Comparison of ENCODE assay signal across 31 cellular contexts in genomic region chr19:54692294-54692615, GRCh38. TPM values are rescaled to one million over a fixed set of nuclear protein-coding genes. Genes with fewer than 3 reads are reported as not detected.
"Had no signal": no experiment of that assay in that cellular context is flagged by ENCODE, and none has a peak within 500 bp of the region (broad histone marks: within the 10 kb centered on the region; RNA-seq: fewer than 3 reads in every experiment).

No MANE protein-coding gene starts in this region.

- H3K4me3 ChIP-seq: stomach, suprapubic skin, testis, thoracic aorta, thyroid gland, tibial artery, tibial nerve, transverse colon, upper lobe of left lung, upper lobe of right lung, uterus, vagina had no signal

- DNase-seq: stimulated activated CD4-positive, alpha-beta T cell treated with anti-CD3 and anti-CD28 coated beads, Interleukin-2, amount 100 ng/mL, for 48 hours; stimulated activated CD4-positive, alpha-beta T cell treated with anti-CD3 and anti-CD28 coated beads, Interleukin-4, amount 100 ng/mL, for 1 hour; stimulated activated CD4-positive, alpha-beta T cell treated with anti-CD3 and anti-CD28 coated beads, Interleukin-4, amount 100 ng/mL, for 24 hours; stimulated activated CD4-positive, alpha-beta T cell treated with anti-CD3 and anti-CD28 coated beads, Interleukin-4, amount 100 ng/mL, for 4 hours; stimulated activated CD8-positive, alpha-beta memory T cell treated with anti-CD3 and anti-CD28 coated beads, Interleukin-4, amount 100 ng/mL, for 48 hours; stimulated activated naive B cell treated with anti-CD40 and anti-IgM and Interleukin-4, amounts not matched to agents 10 μg/mL and 1 μg/mL and 100 μg/mL, for 72 hours; stimulated activated naive CD4-positive, alpha-beta T cell; stimulated activated naive CD4-positive, alpha-beta T cell treated with Interleukin-2 at 50 U/mL for 16 hours; stimulated activated naive CD8-positive, alpha-beta T cell treated with anti-CD3 and anti-CD28 coated beads, Interleukin-15, amount 100 ng/mL, for 72 hours; stimulated activated naive CD8-positive, alpha-beta T cell treated with anti-CD3 and anti-CD28 coated beads, Interleukin-15, Interleukin-2, amounts not matched to agents 100 U/mL and 50 U/mL, for 24 hours; stomach; substantia nigra; testis; thyroid gland; tibial artery; transverse colon; trophoblast cell; upper lobe of left lung; upper lobe of right lung; uterus had no signal

- H3K9me3 ChIP-seq: suprapubic skin, testis, thoracic aorta, thyroid gland, tibial artery, transverse colon, upper lobe of left lung, upper lobe of right lung, uterus, vagina had no signal

- FAIRE-seq: urothelium cell line had no signal

- ATAC-seq: stimulated activated effector memory CD8-positive, alpha-beta T cell treated with anti-CD3 and anti-CD28 coated beads, Interleukin-12 subunit alpha, Interleukin-12 subunit beta, amount 100 ng/mL, for 72 hours; stimulated activated memory B cell treated with anti-CD40 and anti-IgM and Interleukin-4, amounts not matched to agents 10 μg/mL and 1 μg/mL and 100 μg/mL, for 72 hours; stimulated activated naive B cell treated with anti-CD40 and anti-IgM and Interleukin-4, amounts not matched to agents 10 μg/mL and 1 μg/mL and 100 μg/mL, for 72 hours; stimulated activated naive CD8-positive, alpha-beta T cell treated with anti-CD3 and anti-CD28 coated beads, Interleukin-15, amount 100 ng/mL, for 72 hours; stimulated activated naive CD8-positive, alpha-beta T cell treated with anti-CD3 and anti-CD28 coated beads, Interleukin-15, Interleukin-2, amounts not matched to agents 100 U/mL and 50 U/mL, for 24 hours had no signal

- H3K4me1 ChIP-seq: stomach, suprapubic skin, testis, thyroid gland, tibial artery, tibial nerve, transverse colon, upper lobe of right lung, uterus, vagina had no signal

- H3K36me3 ChIP-seq: stomach, suprapubic skin, thoracic aorta, thyroid gland, tibial artery, tibial nerve, transverse colon, upper lobe of left lung, upper lobe of right lung, uterus, vagina had no signal

- H3K27me3 ChIP-seq: testis, thyroid gland, tibial nerve, upper lobe of left lung, uterus, vagina had no signal

- H3K27ac ChIP-seq: stomach, suprapubic skin, testis, thoracic aorta, thyroid gland, tibial artery, tibial nerve, transverse colon, upper lobe of left lung, upper lobe of right lung, uterus, vagina had no signal

RNA-seq across cellular contexts. Expression of gene KIR3DL3, which starts 32.0 kb away (rescaled TPM):
- total RNA-seq: stomach, subcutaneous adipose tissue, suprapubic skin, temporal lobe, testis, thoracic aorta, thyroid gland, tibial nerve, upper lobe of left lung, upper lobe of right lung, ureter, urinary bladder, uterus, vagina had no signal
- polyA plus RNA-seq: stomach, urinary bladder had no signal

RNA-seq across cellular contexts. Expression of gene KIR2DL3, which starts 46.1 kb away (rescaled TPM):
- total RNA-seq: stomach, subcutaneous adipose tissue, suprapubic skin, temporal lobe, testis, thoracic aorta, thyroid gland, tibial nerve, upper lobe of right lung, ureter, urinary bladder, uterus, vagina had no signal
- polyA plus RNA-seq: stomach, urinary bladder had no signal
